ENCODE assay signal across 13 cellular contexts in genomic region chr19:33227242-33227650, GRCh38. TPM values are rescaled to one million over a fixed set of nuclear protein-coding genes. Genes with fewer than 3 reads are reported as not detected.
DNase-seq lines count a peak whose midpoint lies in the region; ATAC-seq and TF ChIP-seq lines count a peak whose summit lies in the region.
"Had no signal": no experiment of that assay in that cellular context is flagged by ENCODE, and none has a peak within 500 bp of the region (broad histone marks: within the 10 kb centered on the region; RNA-seq: fewer than 3 reads in every experiment).

No MANE protein-coding gene starts in this region.

- no peaks in the 10 kb centered on the region for H4K20me1 ChIP-seq in GM23338 (replicated peaks; ENCODE audit: insufficient read depth)

- ATAC-seq in GM23338 = peak; percentile 34
- ATAC-seq: GM12878 had no signal

- 0 out of 2 replicates have a peak, but pooled peaks cover 4% of the 10 kb centered on the region for H3K4me1 ChIP-seq in GM23338 (ENCODE audit: insufficient read depth)

- H3K4me3 Mint-ChIP-seq in GM23338 = peak overlapping the region; percentile 75

- peaks cover 4% of the 10 kb centered on the region; the same call in 1 of the 2 replicates for H3F3A ChIP-seq in GM23338 (replicated peaks; ENCODE audit: low read depth)

- peaks cover 9% of the 10 kb centered on the region for H3K4me1 Mint-ChIP-seq in GM23338

- H3K27me3 ChIP-seq in GM23338 (ENCODE audit: insufficient read depth) (peaks cover 42% of the 10 kb centered on the region), WERI-Rb-1 (ENCODE audit: insufficient read depth, low read depth, severe bottlenecking) (peaks cover 25% of the 10 kb centered on the region)

- peaks cover 38% of the 10 kb centered on the region for H3K27me3 Mint-ChIP-seq in GM23338 (ENCODE audit: insufficient read depth, low read depth, poor library complexity)

- peaks cover 16% of the 10 kb centered on the region for H3K36me3 Mint-ChIP-seq in GM23338 (ENCODE audit: low read depth)

- DNase-seq in GM23338 (ENCODE audit: low spot score) (peak; percentile 76), WERI-Rb-1 (no peak), iris pigment epithelial cell (ENCODE audit: low read depth) (peak; percentile 90), cerebellar cortex (ENCODE audit: low spot score) (no peak), SW 1271 (lab: John Stamatoyannopoulos, UW) (no peak), HuH-7.5 (ENCODE audit: low spot score) (no peak)
- DNase-seq: activated effector memory CD4-positive, alpha-beta T cell treated with Interleukin-2 at 50 U/mL for 16 hours; RPMI8226; small intestine had no signal

- peak overlapping the region; percentile 97 for H2AFZ ChIP-seq in GM23338

- peaks cover 27% of the 10 kb centered on the region for H3K9me3 Mint-ChIP-seq in GM23338

- TF ChIP-seq CTCF in GM23338 (conservative IDR thresholded peaks at IDR 0.05; ENCODE audit: low read depth in 2 of 2) = no peak
- no peak for TF ChIP-seq CTCF in WERI-Rb-1 (IDR thresholded peaks at IDR 0.05; ENCODE audit: low read depth, low read length)

- H3K4me2 ChIP-seq in GM23338 = peak overlapping the region; percentile 91

- H3K9me3 ChIP-seq in WERI-Rb-1 (ENCODE audit: severe bottlenecking) = peaks cover 19% of the 10 kb centered on the region

- H3K36me3 ChIP-seq in GM23338 (ENCODE audit: insufficient read depth) (no peaks in the 10 kb centered on the region), WERI-Rb-1 (no peaks in the 10 kb centered on the region)

- peak overlapping the region; percentile 66 for H3K4me3 ChIP-seq in GM23338
- H3K4me3 ChIP-seq in WERI-Rb-1 (ENCODE audit: low read depth, low read length) = peak overlapping the region; percentile 31
- H3K4me3 ChIP-seq in skin epidermis = peak overlapping the region in 5 of 7 experiments; percentile 15 to 42 (median 24)
- H3K4me3 ChIP-seq: GM12878 had no signal

- no peaks in the 10 kb centered on the region for H3K79me2 ChIP-seq in GM23338 (replicated peaks; ENCODE audit: insufficient read depth)

- H3K27ac ChIP-seq in GM23338 (ENCODE audit: low read depth) (no peak overlapping the region), WERI-Rb-1 (no peak overlapping the region), skin epidermis (no peak overlapping the region)

- H3K27ac Mint-ChIP-seq in GM23338 = no peak overlapping the region

- no peaks in the 10 kb centered on the region for H3K9me2 ChIP-seq in GM23338 (ENCODE audit: insufficient read depth)

TF ChIP-seq in GM23338, 12 proteins besides CTCF, POLR2A, EP300 and RAD21:
- no peak for TF ChIP-seq ZNF331 (CRISPR knock-in tag; IDR thresholded peaks at IDR 0.05; ENCODE audit: low read depth)
- no peak for TF ChIP-seq REST (IDR thresholded peaks at IDR 0.05; ENCODE audit: unreplicated experiment)
- TF ChIP-seq ZNF462 (CRISPR knock-in tag; IDR thresholded peaks at IDR 0.05) = no peak
- TF ChIP-seq CREB1 (CRISPR knock-in tag; IDR thresholded peaks at IDR 0.05; ENCODE audit: low read depth) = no peak

RNA-seq across cellular contexts. Expression of gene SLC7A10, which starts 1.6 kb away (rescaled TPM):
- 2.6 and 6.3 TPM in 2 replicates for total RNA-seq in GM23338 (2014; rRNA removed; shearing (Covaris generic))
- 2.5 and 3.3 TPM in 2 replicates for polyA plus RNA-seq in GM23338 (2016; fragmentation: Nextera tagmentation; extraction: Ambion mirVana)
- total RNA-seq: GM12878, mononuclear cell, NCI-H460 had no signal
- polyA plus RNA-seq: GM12878 had no signal

RNA-seq across cellular contexts. Expression of gene LRP3, which starts 33.1 kb away (rescaled TPM):
- 43.1 and 62.7 TPM in 2 replicates for total RNA-seq in GM23338 (2014; rRNA removed; shearing (Covaris generic))
- 3.5 and 4.3 TPM in 2 replicates for polyA plus RNA-seq in GM23338 (2016; fragmentation: Nextera tagmentation; extraction: Ambion mirVana)

Comparison
In these comparisons a context has a peak if more than half of its experiments do, and no peak if none do; other contexts are left out.
1. DNase-seq: peak in GM23338 (single experiment) and iris pigment epithelial cell (single experiment); none in WERI-Rb-1 (single experiment), cerebellar cortex (single experiment), SW 1271 (0 of 2) and HuH-7.5 (single experiment).
2. Peak in every context shown above with its lines, with median percentiles within 50 percentile points of each other: H3K4me3 ChIP-seq.